Comparison of ENCODE assay signal across 9 cellular contexts in the genomic region with DNA sequence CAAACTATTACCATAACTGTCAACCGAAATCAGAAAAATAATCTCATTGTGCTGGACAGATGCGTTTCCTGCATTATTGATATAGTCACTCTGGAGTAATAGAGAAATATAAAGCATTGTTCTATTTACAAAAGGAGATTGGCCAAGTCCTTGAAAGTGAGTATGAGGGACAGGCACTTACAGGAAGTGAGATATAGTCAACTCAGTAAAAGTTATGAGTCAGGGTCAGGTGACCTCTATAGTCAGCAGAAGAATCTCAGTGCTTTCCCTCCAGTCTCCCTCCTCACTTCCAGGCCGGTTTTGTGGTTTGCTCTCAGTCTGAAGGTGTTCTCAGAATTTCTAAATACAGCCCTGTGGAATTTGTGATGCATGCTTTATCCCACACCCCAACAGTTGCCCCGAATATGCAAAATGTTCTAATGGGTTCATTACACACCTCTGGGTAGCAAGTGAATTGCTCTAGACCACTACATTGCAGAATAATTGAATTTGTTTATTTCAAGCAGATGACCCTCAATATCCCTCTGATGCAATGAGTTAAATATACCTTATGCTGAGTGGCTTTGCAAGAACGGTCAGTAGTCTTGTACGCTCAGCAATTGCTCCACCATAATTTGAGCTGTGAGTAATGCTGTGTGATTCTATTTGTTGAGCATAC.
DNase-seq lines count a peak whose midpoint lies in the region; ATAC-seq, FAIRE-seq and TF ChIP-seq lines count a peak whose summit lies in the region.
"Had no signal": no experiment of that assay in that cellular context is flagged by ENCODE, and none has a peak within 500 bp of the region (broad histone marks: within the 10 kb centered on the region; RNA-seq: fewer than 3 reads in every experiment).

No MANE protein-coding gene starts in this region.

- H3K9ac ChIP-seq in PC-3 (ENCODE audit: low read length) = no peak overlapping the region

- peak overlapping the region; percentile 33 for H3K4me2 ChIP-seq in PC-3 (ENCODE audit: low read length)

- no peak for FAIRE-seq in H54 (lab: Jason Lieb, UNC)

- CTCF ChIA-PET in Calu3 (lab: Charles Lee) = interaction anchor here (0.6 kb wide), 1 partner anchor 383 kb away, joined by 4 read pairs; no protein-coding TSS in a partner anchor
- CTCF ChIA-PET in PC-3 (lab: Charles Lee) = no interaction called here

- peaks cover 23% of the 10 kb centered on the region for H3K4me1 Mint-ChIP-seq in Calu3 (ENCODE audit: low read depth, unreplicated experiment)

- intact Hi-C loops in Calu3 (cut with micrococcal nuclease; ENCODE audit: unreplicated experiment) = loop anchor here (2.0 kb wide), 1 partner anchor 348 kb away; no protein-coding TSS in a partner anchor
- intact Hi-C loops in PC-3 (cut with micrococcal nuclease) = no loop called here
- intact Hi-C loops in right cardiac atrium (cut with DNase I) = loop anchor here in 1 of 4 donors (5.0 kb wide), 1 partner anchor 172 kb away; no protein-coding TSS in a partner anchor

- no peak overlapping the region for H3K27ac Mint-ChIP-seq in Calu3 (ENCODE audit: unreplicated experiment)

- BruUV-seq in Calu3 (replicated peaks; lab: Mats Ljungman, UMichigan) (no TSS peak), PC-3 (replicated peaks; lab: Mats Ljungman, UMichigan) (no TSS peak)

- H3K9me3 ChIP-seq in PC-3 (ENCODE audit: low read length) (no peaks in the 10 kb centered on the region), right cardiac atrium (ENCODE audit: control insufficient read depth, low read length) (no peaks in the 10 kb centered on the region)

- no peaks in the 10 kb centered on the region for H3K36me3 ChIP-seq in PC-3 (ENCODE audit: low read depth, low read length)

- no peaks in the 10 kb centered on the region for H3K9me2 ChIP-seq in PC-3 (replicated peaks; ENCODE audit: low read length)

- H3K4me3 ChIP-seq in PC-3 (ENCODE audit: low read length) (no peak overlapping the region; the same call in 1 of the 2 replicates), right cardiac atrium (ENCODE audit: low read length) (no peak overlapping the region)

- H3F3A ChIP-seq in PC-3 (ENCODE audit: low read length, unreplicated experiment) = peaks cover 9% of the 10 kb centered on the region

- H3K79me2 ChIP-seq in PC-3 (ENCODE audit: low read length) = no peaks in the 10 kb centered on the region

- TF ChIP-seq POLR2A in H54 (IDR thresholded peaks at IDR 0.05; ENCODE audit: low read depth, low read length) = no peak

- H3K4me3 Mint-ChIP-seq in Calu3 (ENCODE audit: low read depth, unreplicated experiment) = no peak overlapping the region

- DNase-seq in Calu3 (peak; percentile 32), H54 (ENCODE audit: insufficient read length, low spot score) (peak; percentile 9), PC-3 (peak; percentile 78), right cardiac atrium (no peak)
- DNase-seq in activated effector memory CD4-positive, alpha-beta T cell treated with anti-CD3 and anti-CD28 coated beads, Interleukin-2, amount 50 U/mL, for 16 hours = no peak
- DNase-seq: DND-41 had no signal

- H3K4me1 ChIP-seq in PC-3 (ENCODE audit: insufficient read depth, low read length) (peaks cover 21% of the 10 kb centered on the region), right cardiac atrium (ENCODE audit: control insufficient read depth, insufficient read depth, low read length) (no peaks in the 10 kb centered on the region)

- TF ChIP-seq CTCF in Calu3 (IDR thresholded peaks at IDR 0.05; ENCODE audit: unreplicated experiment) (no peak), PC-3 (conservative IDR thresholded peaks at IDR 0.05; ENCODE audit: low read depth, low read length) (no peak)

- POLR2A ChIA-PET in PC-3 (lab: Charles Lee; ENCODE audit: unreplicated experiment) = no interaction called here

- no peaks in the 10 kb centered on the region for H3K9me3 Mint-ChIP-seq in Calu3 (ENCODE audit: low read depth, unreplicated experiment)

- H3K27me3 Mint-ChIP-seq in Calu3 (ENCODE audit: unreplicated experiment) = no peaks in the 10 kb centered on the region

- H3K27ac ChIP-seq in PC-3 (ENCODE audit: low read length) = peak overlapping the region; percentile 75
- H3K27ac ChIP-seq in right cardiac atrium (ENCODE audit: low read length) = peak overlapping the region; percentile 43

- no peak overlapping the region for H2AFZ ChIP-seq in PC-3 (ENCODE audit: low read length)

- 59% methylated on average over 6 of the region's 6 CpGs for WGBS in right cardiac atrium

- H4K20me1 ChIP-seq in PC-3 (ENCODE audit: low read length) = no peaks in the 10 kb centered on the region

- ATAC-seq in PC-3 (no peak; the same call in 1 of the 2 replicates), right cardiac atrium (peak; percentile 53 to 84), HG02763 (IDR thresholded peaks at IDR 0.05; ENCODE audit: unreplicated experiment) (no peak), GM21528 (IDR thresholded peaks at IDR 0.05; ENCODE audit: low FRiP score, unreplicated experiment) (no peak), HG03097 (IDR thresholded peaks at IDR 0.05; ENCODE audit: low FRiP score, unreplicated experiment) (no peak)

- no peaks in the 10 kb centered on the region for H3K36me3 Mint-ChIP-seq in Calu3 (ENCODE audit: insufficient read depth, unreplicated experiment)

- H3K27me3 ChIP-seq in PC-3 (ENCODE audit: low read length) (no peaks in the 10 kb centered on the region), right cardiac atrium (ENCODE audit: control insufficient read depth, insufficient read depth) (no peaks in the 10 kb centered on the region)

Comparison
In these comparisons a context has a peak if more than half of its experiments do, and no peak if none do; other contexts are left out.
1. DNase-seq: peak in Calu3 (single experiment), H54 (single experiment) and PC-3 (single experiment); none in right cardiac atrium (0 of 3) and activated effector memory CD4-positive, alpha-beta T cell treated with anti-CD3 and anti-CD28 coated beads, Interleukin-2, amount 50 U/mL, for 16 hours (single experiment).
2. ATAC-seq: peak in right cardiac atrium (2 of 2); none in PC-3 (single experiment), HG02763 (single experiment), GM21528 (single experiment) and HG03097 (single experiment).